Comparison of ENCODE assay signal across 1 cellular context in genomic region chr17:57862410-57862989, GRCh38.
TF ChIP-seq lines count a peak whose summit lies in the region.

No MANE protein-coding gene starts in this region.

TF ChIP-seq in GM23338, 12 proteins besides CTCF, POLR2A, EP300 and RAD21 (continued from another document):
- TF ChIP-seq ZNF462 (CRISPR knock-in tag; IDR thresholded peaks at IDR 0.05) (no peak), STAT1 (IDR thresholded peaks at IDR 0.05; ENCODE audit: unreplicated experiment) (no peak), EZH2 (IDR thresholded peaks at IDR 0.05; ENCODE audit: low read depth, unreplicated experiment) (no peak), ZNF114 (CRISPR knock-in tag; IDR thresholded peaks at IDR 0.05) (no peak), ETS1 (IDR thresholded peaks at IDR 0.05) (no peak)
